12 cellular contexts compared by ENCODE assay signal in the genomic region with DNA sequence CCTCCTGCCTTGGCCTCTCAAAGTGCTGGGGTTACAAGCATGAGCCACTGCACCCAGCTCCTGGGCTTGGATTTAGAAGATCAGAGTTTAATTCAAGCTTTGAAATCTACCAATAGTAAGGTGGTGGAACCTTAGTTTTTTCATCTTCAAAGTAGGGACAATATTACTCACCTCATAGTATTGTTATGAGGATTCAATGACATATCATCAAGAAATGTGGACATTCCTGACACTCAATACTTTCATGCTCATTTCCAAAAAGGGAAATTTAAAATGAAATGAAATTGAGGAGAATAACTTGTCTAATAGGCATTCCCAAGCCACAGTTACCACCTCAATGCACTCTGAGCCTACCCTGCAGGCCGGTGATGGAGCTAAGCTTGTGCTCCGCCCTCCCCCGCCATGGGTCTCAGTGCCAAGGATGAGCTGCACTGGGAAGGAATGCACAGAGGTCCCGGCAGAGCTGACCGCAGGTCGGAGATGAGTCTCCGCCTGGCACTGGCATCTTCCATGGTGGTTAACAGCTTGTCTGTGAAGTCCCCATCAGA. TPM values are rescaled to one million over a fixed set of nuclear protein-coding genes. Genes with fewer than 3 reads are reported as not detected.
A peak's percentile ranks its signal among the peaks of the same experiment; 100 is the strongest.
DNase-seq lines count a peak whose midpoint lies in the region; ATAC-seq lines count a peak whose summit lies in the region.
"Had no signal": no experiment of that assay in that cellular context is flagged by ENCODE, and none has a peak within 500 bp of the region (broad histone marks: within the 10 kb centered on the region; RNA-seq: fewer than 3 reads in every experiment).

No MANE protein-coding gene starts in this region.

- peak; percentile 48 to 92 for ATAC-seq in activated naive CD4-positive, alpha-beta T cell treated with anti-CD3 and anti-CD28 coated beads, Interleukin-2, amount 50 U/mL, for 72 hours
- ATAC-seq: activated CD8-positive, alpha-beta T cell treated with anti-CD3 and anti-CD28 coated beads for 36 hours; stimulated activated effector memory CD8-positive, alpha-beta T cell treated with anti-CD3 and anti-CD28 coated beads, Interleukin-12 subunit alpha, Interleukin-12 subunit beta, amount 100 ng/mL, for 72 hours had no signal

- DNase-seq in activated naive CD4-positive, alpha-beta T cell treated with anti-CD3 and anti-CD28 coated beads, Interleukin-2, amount 50 U/mL, for 72 hours (ENCODE audit: low spot score in 2 of 2): no peak
- no peak for DNase-seq in activated naive CD4-positive, alpha-beta T cell treated with Interleukin-2 at 50 U/mL for 16 hours
- peak; percentile 88 for DNase-seq in T1000 (lab: John Stamatoyannopoulos, UW)
- DNase-seq in fibroblast of the conjunctiva (ENCODE audit: low read depth): peak; percentile 73
- DNase-seq in nucleus accumbens (lab: John Stamatoyannopoulos, UW): no peak
- no peak for DNase-seq in cerebellar nuclear complex (lab: John Stamatoyannopoulos, UW)
- no peak for DNase-seq in NCI-H2107 (lab: John Stamatoyannopoulos, UW)
- DNase-seq in activated CD4-positive, alpha-beta T cell treated with anti-CD3 and anti-CD28 coated beads for 48 hours: no peak
- DNase-seq: activated CD8-positive, alpha-beta T cell treated with anti-CD3 and anti-CD28 coated beads for 36 hours; islet precursor cell had no signal

- no peak overlapping the region for H3K27ac Mint-ChIP-seq in activated naive CD4-positive, alpha-beta T cell treated with anti-CD3 and anti-CD28 coated beads, Interleukin-2, amount 50 U/mL, for 72 hours
- H3K27ac Mint-ChIP-seq: activated CD8-positive, alpha-beta T cell treated with anti-CD3 and anti-CD28 coated beads for 36 hours; stimulated activated effector memory CD8-positive, alpha-beta T cell treated with anti-CD3 and anti-CD28 coated beads, Interleukin-12 subunit alpha, Interleukin-12 subunit beta, amount 100 ng/mL, for 72 hours had no signal

- no peaks in the 10 kb centered on the region for H3K36me3 Mint-ChIP-seq in activated naive CD4-positive, alpha-beta T cell treated with anti-CD3 and anti-CD28 coated beads, Interleukin-2, amount 50 U/mL, for 72 hours
- H3K36me3 Mint-ChIP-seq: stimulated activated effector memory CD8-positive, alpha-beta T cell treated with anti-CD3 and anti-CD28 coated beads, Interleukin-12 subunit alpha, Interleukin-12 subunit beta, amount 100 ng/mL, for 72 hours had no signal

- no peaks in the 10 kb centered on the region for H3K9me3 Mint-ChIP-seq in activated naive CD4-positive, alpha-beta T cell treated with anti-CD3 and anti-CD28 coated beads, Interleukin-2, amount 50 U/mL, for 72 hours
- H3K9me3 Mint-ChIP-seq: activated CD8-positive, alpha-beta T cell treated with anti-CD3 and anti-CD28 coated beads for 36 hours; neural crest cell; stimulated activated effector memory CD8-positive, alpha-beta T cell treated with anti-CD3 and anti-CD28 coated beads, Interleukin-12 subunit alpha, Interleukin-12 subunit beta, amount 100 ng/mL, for 72 hours had no signal

RNA-seq across cellular contexts. Expression of a gene that starts 56.5 kb away (rescaled TPM):
- under 1 TPM; 0.25 to 0.72 TPM for total RNA-seq in activated naive CD4-positive, alpha-beta T cell treated with anti-CD3 and anti-CD28 coated beads, Interleukin-2, amount 50 U/mL, for 72 hours

Comparison
In these comparisons a context has a peak if more than half of its experiments do, and no peak if none do; other contexts are left out.
1. DNase-seq: peak in T1000 (single experiment) and fibroblast of the conjunctiva (single experiment); none in activated naive CD4-positive, alpha-beta T cell treated with anti-CD3 and anti-CD28 coated beads, Interleukin-2, amount 50 U/mL, for 72 hours (0 of 2), activated naive CD4-positive, alpha-beta T cell treated with Interleukin-2 at 50 U/mL for 16 hours (single experiment), nucleus accumbens (0 of 56), cerebellar nuclear complex (0 of 2), NCI-H2107 (single experiment) and activated CD4-positive, alpha-beta T cell treated with anti-CD3 and anti-CD28 coated beads for 48 hours (single experiment).